Comparison of ENCODE assay signal across 8 cellular contexts in genomic region chr22:38656256-38657148, GRCh38. TPM values are rescaled to one million over a fixed set of nuclear protein-coding genes. Genes with fewer than 3 reads are reported as not detected.
A peak's percentile ranks its signal among the peaks of the same experiment; 100 is the strongest.
DNase-seq lines count a peak whose midpoint lies in the region; ATAC-seq and TF ChIP-seq lines count a peak whose summit lies in the region.

Gene CBY1, plus strand, starts transcription at chr22:38656638. Its CDS starts 11,417 bp downstream, at chr22:38668055.
Gene FAM227A, minus strand, starts transcription at chr22:38656392. Its CDS starts 6,224 bp downstream, at chr22:38650168.

- H3K4me2 ChIP-seq in GM23338: peak within 1 kb of the TSS; percentile 99

- H3K9me2 ChIP-seq in GM23338 (ENCODE audit: insufficient read depth): no peaks in the 10 kb centered on the region

- H3K27me3 ChIP-seq in GM23338 (ENCODE audit: insufficient read depth): no peaks in the 10 kb centered on the region
- no peaks in the 10 kb centered on the region for H3K27me3 ChIP-seq in naive thymus-derived CD4-positive, alpha-beta T cell (ENCODE audit: control insufficient read depth in 2 of 2, insufficient read depth in 2 of 2, low read length in 2 of 2)

- no peaks in the 10 kb centered on the region for H3K9me3 ChIP-seq in naive thymus-derived CD4-positive, alpha-beta T cell (ENCODE audit: control insufficient read depth in 2 of 3, low read length in 3 of 3)

- peaks cover 6% of the 10 kb centered on the region for H3K27me3 Mint-ChIP-seq in GM23338 (ENCODE audit: insufficient read depth, low read depth, poor library complexity)
- H3K27me3 Mint-ChIP-seq in activated T-helper 2 cell treated with anti-CD3 and anti-CD28 coated beads, Interferon-gamma antibody, Interleukin-2, Interleukin-4, amounts not matched to agents 10 μg/mL and 5 μg/mL and 100 μg/mL, durations not matched to agents 14 hours and 24 hours and 36 hours (ENCODE audit: low read depth): no peaks in the 10 kb centered on the region
- no peaks in the 10 kb centered on the region for H3K27me3 Mint-ChIP-seq in naive thymus-derived CD4-positive, alpha-beta T cell

- peaks cover 5% of the 10 kb centered on the region for H3K4me1 ChIP-seq in GM23338 (ENCODE audit: insufficient read depth)
- H3K4me1 ChIP-seq in naive thymus-derived CD4-positive, alpha-beta T cell (ENCODE audit: control insufficient read depth in 2 of 2, insufficient read depth in 2 of 2, low read length in 2 of 2): peaks cover 4 to 9% of the 10 kb centered on the region in 2 donors

- POLR2A ChIA-PET in naive thymus-derived CD4-positive, alpha-beta T cell (lab: Charles Lee): interaction anchor here (0.9 to 1.9 kb wide), 6 partner anchors 15 to 154 kb away, joined by 3 to 14 read pairs (median 3); partner anchors contain the start of genes DNAL4, GTPBP1 and TOMM22

- no peaks in the 10 kb centered on the region; the same call in 1 of the 2 replicates for H4K20me1 ChIP-seq in GM23338 (replicated peaks; ENCODE audit: insufficient read depth)

- H3K36me3 ChIP-seq in GM23338 (ENCODE audit: insufficient read depth): no peaks in the 10 kb centered on the region
- H3K36me3 ChIP-seq in naive thymus-derived CD4-positive, alpha-beta T cell (ENCODE audit: control insufficient read depth in 2 of 3, insufficient read depth in 3 of 3, low read length in 3 of 3): peaks cover 0 to 4% (median 0%) of the 10 kb centered on the region in 3 experiments

- TF ChIP-seq CTCF in GM23338 (conservative IDR thresholded peaks at IDR 0.05; ENCODE audit: low read depth in 2 of 2) (0 out of 4 replicates have a peak, but pooled peaks of 1 of the 2 experiments have one; percentile 10), fibroblast of mammary gland (conservative IDR thresholded peaks at IDR 0.05; ENCODE audit: control insufficient read depth, insufficient read depth, low read depth, low read length) (no peak)

- H3K4me3 ChIP-seq in GM23338 (peak within 1 kb of the TSS; percentile 74), fibroblast of mammary gland (ENCODE audit: control insufficient read depth, low read depth, low read length) (peak within 1 kb of the TSS; percentile 91)
- peak within 1 kb of the TSS; percentile 98 for H3K4me3 ChIP-seq in naive thymus-derived CD4-positive, alpha-beta T cell (ENCODE audit: low read length)

- H3K27ac Mint-ChIP-seq in GM23338: peak within 1 kb of the TSS; percentile 99
- H3K27ac Mint-ChIP-seq in activated T-helper 2 cell treated with anti-CD3 and anti-CD28 coated beads, Interferon-gamma antibody, Interleukin-2, Interleukin-4, amounts not matched to agents 10 μg/mL and 5 μg/mL and 100 μg/mL, durations not matched to agents 14 hours and 24 hours and 36 hours: peak within 1 kb of the TSS; percentile 87
- peak within 1 kb of the TSS; percentile 92 to 99 (median 98) for H3K27ac Mint-ChIP-seq in naive thymus-derived CD4-positive, alpha-beta T cell
- peak within 1 kb of the TSS; percentile 99 for H3K27ac Mint-ChIP-seq in stimulated activated effector memory CD8-positive, alpha-beta T cell treated with anti-CD3 and anti-CD28 coated beads, Interleukin-12 subunit alpha, Interleukin-12 subunit beta, amount 100 ng/mL, for 72 hours

- CTCF ChIA-PET in naive thymus-derived CD4-positive, alpha-beta T cell (lab: Charles Lee): no interaction called here

- H3F3A ChIP-seq in GM23338 (replicated peaks; ENCODE audit: low read depth): no peaks in the 10 kb centered on the region

- intact Hi-C loops in activated T-helper 2 cell treated with anti-CD3 and anti-CD28 coated beads, Interferon-gamma antibody, Interleukin-2, Interleukin-4, amounts not matched to agents 10 μg/mL and 5 μg/mL and 100 μg/mL, durations not matched to agents 14 hours and 24 hours and 36 hours (cut with micrococcal nuclease): loop anchor here (2.0 kb wide), 1 partner anchor 48 kb away; the partner anchor contains the start of gene GTPBP1
- intact Hi-C loops in naive thymus-derived CD4-positive, alpha-beta T cell (cut with micrococcal nuclease): loop anchor here (1.0 to 5.0 kb wide), 7 partner anchors 25 to 150 kb away; partner anchors contain the start of genes DMC1 (in 2 of the 2), GTPBP1 (in 2 of the 2), TOMM22 (in 2 of the 2) and DDX17 (in 1 of the 2)

- H3K36me3 Mint-ChIP-seq in GM23338 (ENCODE audit: low read depth): peaks cover 12% of the 10 kb centered on the region
- H3K36me3 Mint-ChIP-seq in activated T-helper 2 cell treated with anti-CD3 and anti-CD28 coated beads, Interferon-gamma antibody, Interleukin-2, Interleukin-4, amounts not matched to agents 10 μg/mL and 5 μg/mL and 100 μg/mL, durations not matched to agents 14 hours and 24 hours and 36 hours (ENCODE audit: low read depth): no peaks in the 10 kb centered on the region
- no peaks in the 10 kb centered on the region for H3K36me3 Mint-ChIP-seq in naive thymus-derived CD4-positive, alpha-beta T cell
- no peaks in the 10 kb centered on the region for H3K36me3 Mint-ChIP-seq in stimulated activated effector memory CD8-positive, alpha-beta T cell treated with anti-CD3 and anti-CD28 coated beads, Interleukin-12 subunit alpha, Interleukin-12 subunit beta, amount 100 ng/mL, for 72 hours

- 0 out of 2 replicates have a peak, but pooled peaks cover 4% of the 10 kb centered on the region for H3K79me2 ChIP-seq in GM23338 (replicated peaks; ENCODE audit: insufficient read depth)

- peak within 1 kb of the TSS; percentile 88 for H3K27ac ChIP-seq in GM23338 (ENCODE audit: low read depth)
- H3K27ac ChIP-seq in naive thymus-derived CD4-positive, alpha-beta T cell (ENCODE audit: low read depth, low read length): peak within 1 kb of the TSS; percentile 93

- DNase-seq in DMS79 treated with DMSO at 0.1 percent for 48 hours (lab: John Stamatoyannopoulos, UW) (peak; percentile 70), GM23338 (ENCODE audit: low spot score) (peak; percentile 99), LHCN-M2 (ENCODE audit: low read depth) (peak; percentile 83), RPMI8226 (peak; percentile 94), fibroblast of mammary gland (ENCODE audit: low read depth) (peak; percentile 72)
- DNase-seq in activated T-helper 2 cell treated with anti-CD3 and anti-CD28 coated beads, Interferon-gamma antibody, Interleukin-2, Interleukin-4, amounts not matched to agents 10 μg/mL and 5 μg/mL and 100 μg/mL, durations not matched to agents 14 hours and 24 hours and 36 hours (ENCODE audit: low spot score): peak; percentile 83
- peak; percentile 79 to 94 (median 85) for DNase-seq in naive thymus-derived CD4-positive, alpha-beta T cell
- peak; percentile 91 to 97 for DNase-seq in stimulated activated effector memory CD8-positive, alpha-beta T cell treated with anti-CD3 and anti-CD28 coated beads, Interleukin-12 subunit alpha, Interleukin-12 subunit beta, amount 100 ng/mL, for 72 hours (ENCODE audit: low spot score in 2 of 2)

- H3K4me3 Mint-ChIP-seq in GM23338: peak within 1 kb of the TSS; percentile 91
- H3K4me3 Mint-ChIP-seq in activated T-helper 2 cell treated with anti-CD3 and anti-CD28 coated beads, Interferon-gamma antibody, Interleukin-2, Interleukin-4, amounts not matched to agents 10 μg/mL and 5 μg/mL and 100 μg/mL, durations not matched to agents 14 hours and 24 hours and 36 hours (ENCODE audit: low read depth): peak within 1 kb of the TSS; percentile 85
- H3K4me3 Mint-ChIP-seq in naive thymus-derived CD4-positive, alpha-beta T cell: peak within 1 kb of the TSS; percentile 94 to 96 (median 96)
- H3K4me3 Mint-ChIP-seq in stimulated activated effector memory CD8-positive, alpha-beta T cell treated with anti-CD3 and anti-CD28 coated beads, Interleukin-12 subunit alpha, Interleukin-12 subunit beta, amount 100 ng/mL, for 72 hours: peak within 1 kb of the TSS; percentile 87

- peak; percentile 92 for ATAC-seq in GM23338
- ATAC-seq in naive thymus-derived CD4-positive, alpha-beta T cell: peak; percentile 92
- ATAC-seq in stimulated activated effector memory CD8-positive, alpha-beta T cell treated with anti-CD3 and anti-CD28 coated beads, Interleukin-12 subunit alpha, Interleukin-12 subunit beta, amount 100 ng/mL, for 72 hours: peak; percentile 90

- peak within 1 kb of the TSS; percentile 49 for H2AFZ ChIP-seq in GM23338

- peaks cover 8% of the 10 kb centered on the region for H3K4me1 Mint-ChIP-seq in GM23338
- H3K4me1 Mint-ChIP-seq in activated T-helper 2 cell treated with anti-CD3 and anti-CD28 coated beads, Interferon-gamma antibody, Interleukin-2, Interleukin-4, amounts not matched to agents 10 μg/mL and 5 μg/mL and 100 μg/mL, durations not matched to agents 14 hours and 24 hours and 36 hours (ENCODE audit: low read depth): peaks cover 10% of the 10 kb centered on the region
- peaks cover 4 to 23% (median 18%) of the 10 kb centered on the region in 7 donors for H3K4me1 Mint-ChIP-seq in naive thymus-derived CD4-positive, alpha-beta T cell
- H3K4me1 Mint-ChIP-seq in stimulated activated effector memory CD8-positive, alpha-beta T cell treated with anti-CD3 and anti-CD28 coated beads, Interleukin-12 subunit alpha, Interleukin-12 subunit beta, amount 100 ng/mL, for 72 hours: peaks cover 7% of the 10 kb centered on the region

- peaks cover 8% of the 10 kb centered on the region; the same call in 2 of the 3 replicates for H3K9me3 Mint-ChIP-seq in GM23338
- H3K9me3 Mint-ChIP-seq in activated T-helper 2 cell treated with anti-CD3 and anti-CD28 coated beads, Interferon-gamma antibody, Interleukin-2, Interleukin-4, amounts not matched to agents 10 μg/mL and 5 μg/mL and 100 μg/mL, durations not matched to agents 14 hours and 24 hours and 36 hours: no peaks in the 10 kb centered on the region
- no peaks in the 10 kb centered on the region for H3K9me3 Mint-ChIP-seq in naive thymus-derived CD4-positive, alpha-beta T cell
- no peaks in the 10 kb centered on the region for H3K9me3 Mint-ChIP-seq in stimulated activated effector memory CD8-positive, alpha-beta T cell treated with anti-CD3 and anti-CD28 coated beads, Interleukin-12 subunit alpha, Interleukin-12 subunit beta, amount 100 ng/mL, for 72 hours

RNA-seq across cellular contexts. Expression of gene CBY1, which starts in this region (rescaled TPM):
- total RNA-seq in GM23338 (2014; rRNA removed; shearing (Covaris generic)): 12.8 and 13.2 TPM in 2 replicates
- polyA plus RNA-seq in GM23338 (2016; fragmentation: Nextera tagmentation; extraction: Ambion mirVana): 36.1 and 36.4 TPM in 2 replicates
- 12.4 and 16.4 TPM in 2 replicates for total RNA-seq in LHCN-M2 (2014; rRNA removed)
- 27.2 TPM for polyA plus RNA-seq in LHCN-M2 (2012)
- total RNA-seq in activated T-helper 2 cell treated with anti-CD3 and anti-CD28 coated beads, Interferon-gamma antibody, Interleukin-2, Interleukin-4, amounts not matched to agents 10 μg/mL and 5 μg/mL and 100 μg/mL, durations not matched to agents 14 hours and 24 hours and 36 hours: 10.3 and 11.2 TPM in 2 replicates
- total RNA-seq in naive thymus-derived CD4-positive, alpha-beta T cell: 10 to 100 TPM; 12.2 to 39.9 (median 15.2) TPM
- 10 to 100 TPM in 1 of 2 donors, 1 to 10 TPM in 1; 8.1 to 11.2 TPM for polyA plus RNA-seq in naive thymus-derived CD4-positive, alpha-beta T cell

RNA-seq across cellular contexts. Expression of gene FAM227A, which starts in this region (rescaled TPM):
- 6.1 and 11.0 TPM in 2 replicates for total RNA-seq in GM23338 (2014; rRNA removed; shearing (Covaris generic))
- polyA plus RNA-seq in GM23338 (2016; fragmentation: Nextera tagmentation; extraction: Ambion mirVana): 4.3 and 5.8 TPM in 2 replicates
- 0.51 and 1.4 TPM in 2 replicates for total RNA-seq in LHCN-M2 (2014; rRNA removed)
- polyA plus RNA-seq in LHCN-M2 (2012): 0.22 TPM
- 0.05 and 0.28 TPM in 2 replicates for total RNA-seq in activated T-helper 2 cell treated with anti-CD3 and anti-CD28 coated beads, Interferon-gamma antibody, Interleukin-2, Interleukin-4, amounts not matched to agents 10 μg/mL and 5 μg/mL and 100 μg/mL, durations not matched to agents 14 hours and 24 hours and 36 hours
- 1 to 10 TPM in 1 of 5 experiments, under 1 TPM in 3, not detected in 1; 0.05 to 1.0 (median 0.30) TPM for total RNA-seq in naive thymus-derived CD4-positive, alpha-beta T cell
- polyA plus RNA-seq in naive thymus-derived CD4-positive, alpha-beta T cell: not detected

Comparison
In these comparisons a context has a peak if more than half of its experiments do, and no peak if none do; other contexts are left out.
1. Peak in every context shown above with its lines: DNase-seq, ATAC-seq, H3K4me3 ChIP-seq and H3K27ac ChIP-seq.